ENCODE assay signal across 17 cellular contexts in the genomic region with DNA sequence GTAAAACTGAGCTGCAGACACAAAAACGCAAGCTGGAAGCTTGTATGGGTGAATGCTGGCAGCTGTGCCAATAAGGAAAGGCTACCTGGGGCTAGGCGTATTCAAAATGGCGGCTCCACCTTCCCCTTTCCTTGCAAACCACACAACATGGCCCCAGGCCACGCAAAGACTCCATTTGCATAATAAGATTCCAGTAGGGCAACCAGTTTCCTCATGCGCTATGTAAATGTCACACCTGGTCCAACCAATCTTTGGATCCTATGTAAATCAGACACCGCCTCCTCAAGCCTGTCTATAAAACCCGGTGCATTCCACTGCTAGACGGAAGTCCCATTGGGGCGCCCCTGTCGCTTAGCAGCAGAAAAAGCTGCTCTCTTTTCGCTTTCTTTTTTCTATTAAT.
A peak's percentile ranks its signal among the peaks of the same experiment; 100 is the strongest.
DNase-seq lines count a peak whose midpoint lies in the region; TF ChIP-seq lines count a peak whose summit lies in the region.
"Had no signal": no experiment of that assay in that cellular context is flagged by ENCODE, and none has a peak within 500 bp of the region (broad histone marks: within the 10 kb centered on the region; RNA-seq: fewer than 3 reads in every experiment).

No MANE protein-coding gene starts in this region.

- no peaks in the 10 kb centered on the region for H3K27me3 ChIP-seq in HAP-1 (ENCODE audit: low read depth)
- H3K27me3 ChIP-seq in vagina, result no peaks in the 10 kb centered on the region
- H3K27me3 ChIP-seq: Peyer's patch had no signal

- H3K4me3 ChIP-seq in HAP-1, result peak overlapping the region; percentile 4
- H3K4me3 ChIP-seq in vagina, result no peak overlapping the region
- H3K4me3 ChIP-seq: Peyer's patch had no signal

- H3K27ac ChIP-seq in 22Rv1 (peak overlapping the region; percentile 51), vagina (no peak overlapping the region)
- H3K27ac ChIP-seq: C4-2B, Peyer's patch had no signal

- H3K9me3 ChIP-seq in HAP-1 (no peaks in the 10 kb centered on the region), vagina (no peaks in the 10 kb centered on the region)
- H3K9me3 ChIP-seq: Peyer's patch had no signal

- DNase-seq in HAP-1 (ENCODE audit: low spot score in 2 of 2) (peak; percentile 94 to 98), RPMI8226 (peak; percentile 63), iPS-NIHi11 (ENCODE audit: low spot score) (peak; percentile 10), HK-2 (ENCODE audit: unreplicated experiment) (no peak), vagina (ENCODE audit: extremely low spot score in 2 of 2) (no peak)
- no peak for DNase-seq in stimulated activated CD4-positive, alpha-beta T cell treated with anti-CD3 and anti-CD28 coated beads, Interleukin-1b, Interleukin-23, amount 100 ng/mL, for 48 hours
- DNase-seq: DMS 273 treated with DMSO at 0.1 percent for 48 hours, GF-D8, Kasumi-1, MM.1S, NCI-H1105 treated with DMSO at 0.1 percent for 48 hours, NCI-H1930, NCI-H510A treated with DMSO at 0.1 percent for 48 hours, Peyer's patch, Right ventricle myocardium superior had no signal

- in situ Hi-C loops in HAP-1 (cut with MboI; ENCODE audit: low sequenced_read_pairs), result no loop called here

- TF ChIP-seq CTCF in 22Rv1 (IDR thresholded peaks at IDR 0.05) (peak; percentile 19; the same call in 1 of the 2 replicates), vagina (IDR thresholded peaks at IDR 0.05) (no peak)

- H3K36me3 ChIP-seq in HAP-1 (replicated peaks), result no peaks in the 10 kb centered on the region
- no peaks in the 10 kb centered on the region for H3K36me3 ChIP-seq in vagina
- H3K36me3 ChIP-seq: Peyer's patch had no signal

- peaks cover 15% of the 10 kb centered on the region for H3K4me1 ChIP-seq in HAP-1
- no peaks in the 10 kb centered on the region for H3K4me1 ChIP-seq in vagina
- H3K4me1 ChIP-seq: Peyer's patch had no signal

- intact Hi-C loops in vagina (cut with DNase I), result no loop called here

- TF ChIP-seq POLR2A in vagina (IDR thresholded peaks at IDR 0.05), result no peak

Comparison
In these comparisons a context has a peak if more than half of its experiments do, and no peak if none do; other contexts are left out.
1. DNase-seq: peak in HAP-1 (2 of 2), RPMI8226 (single experiment) and iPS-NIHi11 (single experiment); none in HK-2 (single experiment), vagina (0 of 2) and stimulated activated CD4-positive, alpha-beta T cell treated with anti-CD3 and anti-CD28 coated beads, Interleukin-1b, Interleukin-23, amount 100 ng/mL, for 48 hours (single experiment).